29 cellular contexts compared by ENCODE assay signal in genomic region chrX:40984962-40985361, GRCh38.
"Had no signal": no experiment of that assay in that cellular context is flagged by ENCODE, and none has a peak within 500 bp of the region (broad histone marks: within the 10 kb centered on the region; RNA-seq: fewer than 3 reads in every experiment).

No MANE protein-coding gene starts in this region.

- H3K4me1 ChIP-seq: parathyroid adenoma, psoas muscle, sigmoid colon, stomach, thyroid gland, tibial nerve, upper lobe of left lung, vagina had no signal

- H3K79me2 ChIP-seq: parathyroid adenoma had no signal

- H3K27me3 Mint-ChIP-seq: progenitor cell of endocrine pancreas; stimulated activated naive CD8-positive, alpha-beta T cell treated with anti-CD3 and anti-CD28 coated beads, Interleukin-15, Interleukin-2, amounts not matched to agents 100 ng/mL and 50 ng/mL, for 24 hours had no signal

- H3K4me1 Mint-ChIP-seq: natural killer cell; nephron; stimulated activated effector memory CD8-positive, alpha-beta T cell treated with anti-CD3 and anti-CD28 coated beads, Interleukin-12 subunit alpha, Interleukin-12 subunit beta, amount 100 ng/mL, for 72 hours; stimulated activated naive B cell treated with anti-CD40 and anti-IgM and Interleukin-4, amounts not matched to agents 10 μg/mL and 1 μg/mL and 100 μg/mL, for 72 hours had no signal

- FAIRE-seq: small intestine, urothelium cell line had no signal

- ATAC-seq: natural killer cell; psoas muscle; right cardiac atrium; right lobe of liver; stimulated activated effector memory CD8-positive, alpha-beta T cell treated with anti-CD3 and anti-CD28 coated beads, Interleukin-12 subunit alpha, Interleukin-12 subunit beta, amount 100 ng/mL, for 72 hours; stimulated activated naive B cell treated with anti-CD40 and anti-IgM and Interleukin-4, amounts not matched to agents 10 μg/mL and 1 μg/mL and 100 μg/mL, for 72 hours had no signal

- H2AFZ ChIP-seq: neural progenitor cell, parathyroid adenoma had no signal

- H3K27me3 ChIP-seq: neural progenitor cell, ovary, right lobe of liver, sigmoid colon, stomach, thyroid gland, tibial nerve, upper lobe of left lung, vagina had no signal

- H3K9ac ChIP-seq: neural progenitor cell, parathyroid adenoma had no signal

- DNase-seq: natural killer cell; occipital lobe; ovary; posterior cingulate gyrus; psoas muscle; right cardiac atrium; right lobe of liver; sigmoid colon; small intestine; stimulated activated CD4-positive, alpha-beta T cell treated with anti-CD3 and anti-CD28 coated beads, Interleukin-15, amount 100 ng/mL, for 24 hours; stimulated activated CD4-positive, alpha-beta T cell treated with anti-CD3 and anti-CD28 coated beads, Interleukin-2, amount 100 ng/mL, for 24 hours; stimulated activated CD4-positive, alpha-beta T cell treated with anti-CD3 and anti-CD28 coated beads, Interleukin-2, amount 100 ng/mL, for 48 hours; stimulated activated CD4-positive, alpha-beta T cell treated with anti-CD3 and anti-CD28 coated beads, Interleukin-4, amount 100 ng/mL, for 24 hours; stimulated activated naive B cell treated with anti-CD40 and anti-IgM and Interleukin-4, amounts not matched to agents 10 μg/mL and 1 μg/mL and 100 μg/mL, for 72 hours; stimulated activated naive CD4-positive, alpha-beta T cell treated with Interleukin-2 at 50 U/mL for 16 hours; stomach; thyroid gland; trophoblast cell; upper lobe of left lung had no signal

- H3K27ac Mint-ChIP-seq: natural killer cell; nephron; neural progenitor cell; progenitor cell of endocrine pancreas; stimulated activated effector memory CD8-positive, alpha-beta T cell treated with anti-CD3 and anti-CD28 coated beads, Interleukin-12 subunit alpha, Interleukin-12 subunit beta, amount 100 ng/mL, for 72 hours; stimulated activated naive B cell treated with anti-CD40 and anti-IgM and Interleukin-4, amounts not matched to agents 10 μg/mL and 1 μg/mL and 100 μg/mL, for 72 hours; stimulated activated naive CD8-positive, alpha-beta T cell treated with anti-CD3 and anti-CD28 coated beads, Interleukin-15, Interleukin-2, amounts not matched to agents 100 ng/mL and 50 ng/mL, for 24 hours had no signal

- H3K4me3 ChIP-seq: neural progenitor cell, ovary, psoas muscle, right lobe of liver, sigmoid colon, stomach, thoracic aorta, thyroid gland, tibial nerve, upper lobe of left lung, vagina had no signal

- H3K4me3 Mint-ChIP-seq: natural killer cell; nephron; neural progenitor cell; stimulated activated effector memory CD8-positive, alpha-beta T cell treated with anti-CD3 and anti-CD28 coated beads, Interleukin-12 subunit alpha, Interleukin-12 subunit beta, amount 100 ng/mL, for 72 hours; stimulated activated naive B cell treated with anti-CD40 and anti-IgM and Interleukin-4, amounts not matched to agents 10 μg/mL and 1 μg/mL and 100 μg/mL, for 72 hours; stimulated activated naive CD8-positive, alpha-beta T cell treated with anti-CD3 and anti-CD28 coated beads, Interleukin-15, Interleukin-2, amounts not matched to agents 100 ng/mL and 50 ng/mL, for 24 hours had no signal

- H3K36me3 Mint-ChIP-seq: natural killer cell; neural progenitor cell; stimulated activated effector memory CD8-positive, alpha-beta T cell treated with anti-CD3 and anti-CD28 coated beads, Interleukin-12 subunit alpha, Interleukin-12 subunit beta, amount 100 ng/mL, for 72 hours; stimulated activated naive B cell treated with anti-CD40 and anti-IgM and Interleukin-4, amounts not matched to agents 10 μg/mL and 1 μg/mL and 100 μg/mL, for 72 hours had no signal

- H3K27ac ChIP-seq: neural progenitor cell, ovary, parathyroid adenoma, psoas muscle, right lobe of liver, sigmoid colon, stomach, thoracic aorta, thyroid gland, tibial nerve, upper lobe of left lung, vagina had no signal

- H3K9me3 Mint-ChIP-seq: natural killer cell; stimulated activated naive CD8-positive, alpha-beta T cell treated with anti-CD3 and anti-CD28 coated beads, Interleukin-15, Interleukin-2, amounts not matched to agents 100 ng/mL and 50 ng/mL, for 24 hours had no signal

- H3K4me2 ChIP-seq: neural progenitor cell had no signal

- H3K9me3 ChIP-seq: ovary, psoas muscle, right lobe of liver, sigmoid colon, stomach, thoracic aorta, thyroid gland, tibial nerve, upper lobe of left lung, vagina had no signal

- H3K36me3 ChIP-seq: neural progenitor cell, ovary, right lobe of liver, sigmoid colon, stomach, thoracic aorta, thyroid gland, tibial nerve, upper lobe of left lung, vagina had no signal
